17 cellular contexts compared by ENCODE assay signal in genomic region chr11:19453893-19454292, GRCh38.
DNase-seq lines count a peak whose midpoint lies in the region; ATAC-seq and TF ChIP-seq lines count a peak whose summit lies in the region.
"Had no signal": no experiment of that assay in that cellular context is flagged by ENCODE, and none has a peak within 500 bp of the region (broad histone marks: within the 10 kb centered on the region; RNA-seq: fewer than 3 reads in every experiment).

No MANE protein-coding gene starts in this region.

- no peak overlapping the region for H3K4me3 ChIP-seq in RWPE2 (ENCODE audit: severe bottlenecking)
- no peak overlapping the region for H3K4me3 ChIP-seq in neuronal stem cell (ENCODE audit: low read length in 2 of 2)
- H3K4me3 ChIP-seq: skin epidermis had no signal

- H3K4ac ChIP-seq in neuronal stem cell (ENCODE audit: low read length), result no peak overlapping the region

- TF ChIP-seq CTCF in RWPE2 (IDR thresholded peaks at IDR 0.05; ENCODE audit: poor library complexity, severe bottlenecking), result no peak

- peaks cover 10% of the 10 kb centered on the region for H3K4me1 ChIP-seq in RWPE2 (ENCODE audit: insufficient read depth, poor library complexity, severe bottlenecking)
- H3K4me1 ChIP-seq in neuronal stem cell (ENCODE audit: control insufficient read depth in 2 of 2, insufficient read depth in 1 of 2, low read depth in 1 of 2, low read length in 2 of 2), result peaks cover 10 to 44% of the 10 kb centered on the region in 2 donors

- H2AK5ac ChIP-seq in neuronal stem cell (ENCODE audit: low read depth, low read length), result no peak overlapping the region

- peak; percentile 98 for ATAC-seq in RWPE2 (ENCODE audit: low read depth)
- ATAC-seq: stimulated activated effector memory CD8-positive, alpha-beta T cell treated with anti-CD3 and anti-CD28 coated beads, Interleukin-12 subunit alpha, Interleukin-12 subunit beta, amount 100 ng/mL, for 72 hours had no signal

- no peak overlapping the region for H2BK15ac ChIP-seq in neuronal stem cell (ENCODE audit: low read length)

- H3K9ac ChIP-seq in neuronal stem cell (ENCODE audit: low read depth, low read length, poor library complexity), result no peak overlapping the region

- no peaks in the 10 kb centered on the region for H3K79me1 ChIP-seq in neuronal stem cell (ENCODE audit: low read depth, low read length)

- no peak overlapping the region for H2BK5ac ChIP-seq in neuronal stem cell (ENCODE audit: low read length)

- no CpG with 5 or more reads among the region's 8 CpGs for WGBS in neuronal stem cell (ENCODE audit: extremely low coverage in 2 of 2, insufficient read length in 2 of 2, insufficient replicate concordance in 1 of 2), 2 donors

- H3K36me3 ChIP-seq in RWPE2 (ENCODE audit: low read depth), result no peaks in the 10 kb centered on the region
- no peaks in the 10 kb centered on the region for H3K36me3 ChIP-seq in neuronal stem cell (replicated peaks in 1 of 2; ENCODE audit: control insufficient read depth in 2 of 2, insufficient read depth in 2 of 2, low read length in 2 of 2)

- H3K14ac ChIP-seq in neuronal stem cell (ENCODE audit: low read length), result no peak overlapping the region

- H3K27me3 ChIP-seq in RWPE2 (ENCODE audit: insufficient read depth, poor library complexity, severe bottlenecking) (no peaks in the 10 kb centered on the region), neuronal stem cell (ENCODE audit: control insufficient read depth in 3 of 3, insufficient read depth in 3 of 3, low read depth in 1 of 3, low read length in 3 of 3) (no peaks in the 10 kb centered on the region)

- H3K4me2 ChIP-seq in neuronal stem cell (ENCODE audit: insufficient read depth, low read length, poor library complexity, severe bottlenecking), result no peak overlapping the region

- peak overlapping the region; percentile 69 for H2AFZ ChIP-seq in neuronal stem cell (ENCODE audit: low read length)

- H3K18ac ChIP-seq in neuronal stem cell (ENCODE audit: low read length), result no peak overlapping the region

- H3K27ac ChIP-seq in RWPE2 (ENCODE audit: poor library complexity, severe bottlenecking) (no peak overlapping the region), neuronal stem cell (replicated peaks; ENCODE audit: low read length) (no peak overlapping the region)
- H3K27ac ChIP-seq: skin epidermis had no signal

- no peak overlapping the region for H4K8ac ChIP-seq in neuronal stem cell (ENCODE audit: low read depth, low read length)

- H3K9me3 ChIP-seq in RWPE2 (ENCODE audit: severe bottlenecking), result no peaks in the 10 kb centered on the region
- no peaks in the 10 kb centered on the region for H3K9me3 ChIP-seq in neuronal stem cell (replicated peaks in 1 of 2; ENCODE audit: control insufficient read depth in 2 of 2, insufficient read depth in 1 of 2, low read depth in 1 of 2, low read length in 2 of 2)

- H3K23ac ChIP-seq in neuronal stem cell (ENCODE audit: low read depth, low read length, poor library complexity), result no peak overlapping the region

- H4K91ac ChIP-seq in neuronal stem cell (ENCODE audit: low read depth, low read length, poor library complexity), result no peak overlapping the region

- no peak overlapping the region for H2BK120ac ChIP-seq in neuronal stem cell (ENCODE audit: low read depth, low read length)

- no peak overlapping the region for H2BK12ac ChIP-seq in neuronal stem cell (ENCODE audit: low read length)

- DNase-seq in Daoy (ENCODE audit: low read depth) (peak; percentile 70), RWPE2 (ENCODE audit: low spot score) (no peak), fibroblast of peridontal ligament (ENCODE audit: extremely low read depth) (peak; percentile 91), neuronal stem cell (ENCODE audit: low spot score) (no peak), AML-193 (lab: John Stamatoyannopoulos, UW) (no peak), HT-29 (ENCODE audit: low spot score) (no peak), NAMALWA (ENCODE audit: low spot score) (no peak)
- no peak for DNase-seq in activated CD4-positive, alpha-beta T cell treated with anti-CD3 and anti-CD28 coated beads, Interleukin-2, amount 50 U/mL, for 48 hours
- DNase-seq: activated CD4-positive, alpha-beta T cell treated with anti-CD3 and anti-CD28 coated beads for 1 hour; activated naive CD8-positive, alpha-beta T cell treated with anti-CD3 and anti-CD28 coated beads for 36 hours; DMS 273 treated with DMSO at 0.1 percent for 48 hours; NCI-H2081 treated with DMSO at 0.1 percent for 48 hours; NCI-H82; nephron progenitor cell; SHP77 had no signal

Comparison
In these comparisons a context has a peak if more than half of its experiments do, and no peak if none do; other contexts are left out.
1. DNase-seq: peak in Daoy (single experiment) and fibroblast of peridontal ligament (single experiment); none in RWPE2 (single experiment), neuronal stem cell (single experiment), AML-193 (0 of 2), activated CD4-positive, alpha-beta T cell treated with anti-CD3 and anti-CD28 coated beads, Interleukin-2, amount 50 U/mL, for 48 hours (0 of 2), HT-29 (single experiment) and NAMALWA (single experiment).